ENCODE assay signal across 1 cellular context in genomic region chr11:95715777-95716241, GRCh38.
TF ChIP-seq lines count a peak whose summit lies in the region.

No MANE protein-coding gene starts in this region.

TF ChIP-seq in HepG2, 621 proteins besides CTCF, POLR2A, EP300 and RAD21 (continued from another document):
- TF ChIP-seq PRDM15 (CRISPR knock-in tag; IDR thresholded peaks at IDR 0.05) (no peak), SKIL (CRISPR knock-in tag; IDR thresholded peaks at IDR 0.05; ENCODE audit: borderline replicate concordance) (no peak)
